Comparison of ENCODE assay signal across 18 cellular contexts in the genomic region with DNA sequence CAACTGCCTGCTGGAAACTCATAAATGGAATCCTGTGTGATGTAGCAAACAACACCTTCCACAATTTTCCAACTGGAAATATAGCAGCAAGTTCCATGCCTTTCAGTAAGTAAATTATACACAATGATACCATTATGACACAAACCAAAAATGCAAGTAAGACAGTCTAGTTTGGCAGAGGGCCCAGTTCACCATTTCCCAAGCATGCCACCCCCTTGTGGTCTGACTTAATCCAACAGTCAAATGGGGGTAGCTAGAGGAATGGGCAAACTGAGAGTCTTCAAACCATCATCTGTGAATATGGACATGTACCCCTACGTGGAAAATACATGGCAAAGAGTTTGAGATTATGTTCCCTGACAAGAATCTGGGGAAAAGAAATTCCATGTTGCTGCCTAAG.
DNase-seq lines count a peak whose midpoint lies in the region; ATAC-seq and TF ChIP-seq lines count a peak whose summit lies in the region.
"Had no signal": no experiment of that assay in that cellular context is flagged by ENCODE, and none has a peak within 500 bp of the region (broad histone marks: within the 10 kb centered on the region; RNA-seq: fewer than 3 reads in every experiment).

No MANE protein-coding gene starts in this region.

- H3K27me3 Mint-ChIP-seq in endodermal cell (ENCODE audit: insufficient read depth): no peaks in the 10 kb centered on the region
- H3K27me3 Mint-ChIP-seq: B cell had no signal

- peak; percentile 54 for ATAC-seq in GM18498 (IDR thresholded peaks at IDR 0.05; ENCODE audit: unreplicated experiment)
- ATAC-seq in HG03135 (IDR thresholded peaks at IDR 0.05; ENCODE audit: unreplicated experiment): no peak
- no peak for ATAC-seq in stimulated activated naive CD8-positive, alpha-beta T cell treated with anti-CD3 and anti-CD28 coated beads, Interleukin-15, Interleukin-2, amounts not matched to agents 100 U/mL and 50 U/mL, for 24 hours
- ATAC-seq: left cardiac atrium; Panc1; stimulated activated effector memory CD8-positive, alpha-beta T cell treated with anti-CD3 and anti-CD28 coated beads, Interleukin-12 subunit alpha, Interleukin-12 subunit beta, amount 100 ng/mL, for 72 hours had no signal

- no peak overlapping the region for H3K4me3 Mint-ChIP-seq in endodermal cell
- H3K4me3 Mint-ChIP-seq: B cell; stimulated activated effector memory CD8-positive, alpha-beta T cell treated with anti-CD3 and anti-CD28 coated beads, Interleukin-12 subunit alpha, Interleukin-12 subunit beta, amount 100 ng/mL, for 72 hours had no signal

- H2AFZ ChIP-seq in MM.1S (ENCODE audit: low read length): no peak overlapping the region

- no peak overlapping the region for H3K4me3 ChIP-seq in GM06990 (replicated peaks; ENCODE audit: low read depth, low read length)
- H3K4me3 ChIP-seq in MM.1S (ENCODE audit: low read length): no peak overlapping the region
- H3K4me3 ChIP-seq in endodermal cell (ENCODE audit: low read length): no peak overlapping the region
- H3K4me3 ChIP-seq: tibial nerve had no signal

- H3K4me1 ChIP-seq in MM.1S (ENCODE audit: low read length) (no peaks in the 10 kb centered on the region), endodermal cell (ENCODE audit: control insufficient read depth, insufficient read depth, low read length) (no peaks in the 10 kb centered on the region)

- WGBS in endodermal cell (ENCODE audit: insufficient coverage in 1 of 2, insufficient read length in 1 of 2), 2 experiments: 86% methylated on average over 1 of the region's 1 CpG; no CpG with 5 or more reads in 1 of the 2 experiments

- no peaks in the 10 kb centered on the region for H3K9me2 ChIP-seq in MM.1S (replicated peaks; ENCODE audit: insufficient read depth, low read length)

- no peak overlapping the region for H3K27ac ChIP-seq in MM.1S (ENCODE audit: low read length)
- H3K27ac ChIP-seq in endodermal cell (ENCODE audit: low read depth, low read length): no peak overlapping the region
- H3K27ac ChIP-seq: tibial nerve had no signal

- no peaks in the 10 kb centered on the region for H3K9me3 Mint-ChIP-seq in endodermal cell

- DNase-seq in GM06990 (ENCODE audit: extremely low read depth, insufficient read length) (no peak), MM.1S (peak; percentile 14), endodermal cell (no peak), superior temporal gyrus (ENCODE audit: extremely low spot score) (no peak)
- no peak for DNase-seq in stimulated activated naive CD8-positive, alpha-beta T cell treated with anti-CD3 and anti-CD28 coated beads, Interleukin-15, Interleukin-2, amounts not matched to agents 100 U/mL and 50 U/mL, for 24 hours
- DNase-seq: activated naive CD4-positive, alpha-beta T cell; anterior cingulate cortex; left cardiac atrium; NCI-H1436 treated with DMSO at 0.1 percent for 48 hours; NCI-H226; retina; stimulated activated CD4-positive, alpha-beta T cell treated with anti-CD3 and anti-CD28 coated beads, Interleukin-12 subunit alpha, Interleukin-12 subunit beta, amount 100 ng/mL, for 4 hours had no signal

- H3K27me3 ChIP-seq in GM06990 (replicated peaks; ENCODE audit: control insufficient read depth, insufficient read depth, low read length): no peaks in the 10 kb centered on the region; the same call in 1 of the 2 replicates
- H3K27me3 ChIP-seq in MM.1S (replicated peaks; ENCODE audit: insufficient read depth, low read length): no peaks in the 10 kb centered on the region
- H3K27me3 ChIP-seq in endodermal cell (ENCODE audit: control insufficient read depth, insufficient read depth, low read length, poor library complexity, severe bottlenecking): no peaks in the 10 kb centered on the region
- H3K27me3 ChIP-seq: tibial nerve had no signal

- H3F3A ChIP-seq in MM.1S (ENCODE audit: insufficient read depth, low read length): no peaks in the 10 kb centered on the region

- H4K20me1 ChIP-seq in MM.1S (ENCODE audit: insufficient read depth, low read length): no peaks in the 10 kb centered on the region

- H3K9me3 ChIP-seq in MM.1S (replicated peaks; ENCODE audit: insufficient read depth, low read length): no peaks in the 10 kb centered on the region
- no peaks in the 10 kb centered on the region for H3K9me3 ChIP-seq in endodermal cell (ENCODE audit: control insufficient read depth, low read length)
- H3K9me3 ChIP-seq: tibial nerve had no signal

- H3K9ac ChIP-seq in MM.1S (ENCODE audit: low read length) (no peak overlapping the region), endodermal cell (ENCODE audit: extremely low read depth, low read length, poor library complexity, severe bottlenecking) (no peak overlapping the region)

- H3K36me3 ChIP-seq in GM06990 (ENCODE audit: control insufficient read depth, insufficient read depth, low read length) (no peaks in the 10 kb centered on the region), MM.1S (replicated peaks; ENCODE audit: insufficient read depth, low read length) (no peaks in the 10 kb centered on the region), endodermal cell (ENCODE audit: control insufficient read depth, insufficient read depth, low read length) (no peaks in the 10 kb centered on the region)
- H3K36me3 ChIP-seq: tibial nerve had no signal

- H3K4me1 Mint-ChIP-seq in endodermal cell: no peaks in the 10 kb centered on the region
- H3K4me1 Mint-ChIP-seq: B cell; stimulated activated effector memory CD8-positive, alpha-beta T cell treated with anti-CD3 and anti-CD28 coated beads, Interleukin-12 subunit alpha, Interleukin-12 subunit beta, amount 100 ng/mL, for 72 hours had no signal

- H3K27ac Mint-ChIP-seq in endodermal cell: no peak overlapping the region
- H3K27ac Mint-ChIP-seq: B cell; stimulated activated effector memory CD8-positive, alpha-beta T cell treated with anti-CD3 and anti-CD28 coated beads, Interleukin-12 subunit alpha, Interleukin-12 subunit beta, amount 100 ng/mL, for 72 hours had no signal

- no peaks in the 10 kb centered on the region for H3K79me2 ChIP-seq in MM.1S (ENCODE audit: low read length)

- TF ChIP-seq CTCF in GM06990 (IDR thresholded peaks at IDR 0.05; ENCODE audit: insufficient read depth, low read length, poor library complexity, severe bottlenecking): peak; percentile 31
- peak; percentile 11; the same call in 1 of the 2 replicates for TF ChIP-seq CTCF in MM.1S (IDR thresholded peaks at IDR 0.05; ENCODE audit: low read length)
- TF ChIP-seq CTCF in endodermal cell (conservative IDR thresholded peaks at IDR 0.05): peak; percentile 58

- no peaks in the 10 kb centered on the region for H3K36me3 Mint-ChIP-seq in endodermal cell (ENCODE audit: low read depth)
- H3K36me3 Mint-ChIP-seq: stimulated activated effector memory CD8-positive, alpha-beta T cell treated with anti-CD3 and anti-CD28 coated beads, Interleukin-12 subunit alpha, Interleukin-12 subunit beta, amount 100 ng/mL, for 72 hours had no signal

- no peak overlapping the region for H3K4me2 ChIP-seq in MM.1S (ENCODE audit: low read depth, low read length)
